Comparison of ENCODE assay signal across 1 cellular context in the genomic region with DNA sequence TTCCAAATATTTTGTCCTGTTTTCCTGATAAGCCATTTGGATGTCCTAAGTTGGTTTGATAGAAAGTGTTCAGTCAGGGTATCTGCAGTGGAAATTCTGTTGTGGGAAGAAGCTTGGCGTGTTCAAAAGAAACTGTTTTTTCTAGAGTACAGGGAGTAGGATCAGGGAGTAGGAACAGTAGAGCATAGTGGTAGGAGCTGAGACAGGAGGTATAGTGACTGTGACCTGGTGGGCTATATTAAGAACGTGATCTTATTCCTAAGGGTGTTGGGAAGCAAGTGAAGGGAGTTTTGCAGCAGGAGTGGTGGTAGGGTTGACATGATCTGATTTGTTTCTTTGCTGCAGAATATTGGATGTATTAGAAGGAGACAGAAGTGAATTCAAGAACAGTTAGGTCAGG.
TF ChIP-seq lines count a peak whose summit lies in the region.

No MANE protein-coding gene starts in this region.

TF ChIP-seq in SK-N-SH, 30 proteins besides CTCF, POLR2A, EP300 and RAD21:
- TF ChIP-seq, protein P1, sequence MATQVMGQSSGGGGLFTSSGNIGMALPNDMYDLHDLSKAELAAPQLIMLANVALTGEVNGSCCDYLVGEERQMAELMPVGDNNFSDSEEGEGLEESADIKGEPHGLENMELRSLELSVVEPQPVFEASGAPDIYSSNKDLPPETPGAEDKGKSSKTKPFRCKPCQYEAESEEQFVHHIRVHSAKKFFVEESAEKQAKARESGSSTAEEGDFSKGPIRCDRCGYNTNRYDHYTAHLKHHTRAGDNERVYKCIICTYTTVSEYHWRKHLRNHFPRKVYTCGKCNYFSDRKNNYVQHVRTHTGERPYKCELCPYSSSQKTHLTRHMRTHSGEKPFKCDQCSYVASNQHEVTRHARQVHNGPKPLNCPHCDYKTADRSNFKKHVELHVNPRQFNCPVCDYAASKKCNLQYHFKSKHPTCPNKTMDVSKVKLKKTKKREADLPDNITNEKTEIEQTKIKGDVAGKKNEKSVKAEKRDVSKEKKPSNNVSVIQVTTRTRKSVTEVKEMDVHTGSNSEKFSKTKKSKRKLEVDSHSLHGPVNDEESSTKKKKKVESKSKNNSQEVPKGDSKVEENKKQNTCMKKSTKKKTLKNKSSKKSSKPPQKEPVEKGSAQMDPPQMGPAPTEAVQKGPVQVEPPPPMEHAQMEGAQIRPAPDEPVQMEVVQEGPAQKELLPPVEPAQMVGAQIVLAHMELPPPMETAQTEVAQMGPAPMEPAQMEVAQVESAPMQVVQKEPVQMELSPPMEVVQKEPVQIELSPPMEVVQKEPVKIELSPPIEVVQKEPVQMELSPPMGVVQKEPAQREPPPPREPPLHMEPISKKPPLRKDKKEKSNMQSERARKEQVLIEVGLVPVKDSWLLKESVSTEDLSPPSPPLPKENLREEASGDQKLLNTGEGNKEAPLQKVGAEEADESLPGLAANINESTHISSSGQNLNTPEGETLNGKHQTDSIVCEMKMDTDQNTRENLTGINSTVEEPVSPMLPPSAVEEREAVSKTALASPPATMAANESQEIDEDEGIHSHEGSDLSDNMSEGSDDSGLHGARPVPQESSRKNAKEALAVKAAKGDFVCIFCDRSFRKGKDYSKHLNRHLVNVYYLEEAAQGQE (IDR thresholded peaks at IDR 0.05; ENCODE audit: low read depth, low read length), result no peak
- TF ChIP-seq MEF2A (IDR thresholded peaks at IDR 0.05; ENCODE audit: borderline replicate concordance, low read depth) (no peak), EZH2phosphoT487 (IDR thresholded peaks at IDR 0.05; ENCODE audit: borderline replicate concordance, low read depth) (no peak), ELF1 (IDR thresholded peaks at IDR 0.05) (no peak), SMC3 (IDR thresholded peaks at IDR 0.05; ENCODE audit: low read depth, low read length) (no peak), TEAD4 (IDR thresholded peaks at IDR 0.05; ENCODE audit: borderline replicate concordance, insufficient read depth) (no peak), FOSL2 (IDR thresholded peaks at IDR 0.05; ENCODE audit: borderline replicate concordance, low read depth) (no peak), FOXJ3 (CRISPR knock-in tag; IDR thresholded peaks at IDR 0.05) (no peak), RFX5 (IDR thresholded peaks at IDR 0.05; ENCODE audit: low read length) (no peak), NFIC (IDR thresholded peaks at IDR 0.05; ENCODE audit: borderline replicate concordance) (no peak), RXRA (IDR thresholded peaks at IDR 0.05; ENCODE audit: borderline replicate concordance, low read depth) (no peak), SIN3A (IDR thresholded peaks at IDR 0.05; ENCODE audit: borderline replicate concordance, low read depth, low read length) (no peak), TAF1 (IDR thresholded peaks at IDR 0.05; ENCODE audit: borderline replicate concordance, low read depth, low read length) (no peak), GABPA (IDR thresholded peaks at IDR 0.05; ENCODE audit: low read depth) (no peak), TCF12 (IDR thresholded peaks at IDR 0.05) (no peak)
- TF ChIP-seq, protein P2, sequence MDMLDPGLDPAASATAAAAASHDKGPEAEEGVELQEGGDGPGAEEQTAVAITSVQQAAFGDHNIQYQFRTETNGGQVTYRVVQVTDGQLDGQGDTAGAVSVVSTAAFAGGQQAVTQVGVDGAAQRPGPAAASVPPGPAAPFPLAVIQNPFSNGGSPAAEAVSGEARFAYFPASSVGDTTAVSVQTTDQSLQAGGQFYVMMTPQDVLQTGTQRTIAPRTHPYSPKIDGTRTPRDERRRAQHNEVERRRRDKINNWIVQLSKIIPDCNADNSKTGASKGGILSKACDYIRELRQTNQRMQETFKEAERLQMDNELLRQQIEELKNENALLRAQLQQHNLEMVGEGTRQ (IDR thresholded peaks at IDR 0.05; ENCODE audit: borderline replicate concordance, low read depth, low read length), result no peak
- TF ChIP-seq, protein P3, sequence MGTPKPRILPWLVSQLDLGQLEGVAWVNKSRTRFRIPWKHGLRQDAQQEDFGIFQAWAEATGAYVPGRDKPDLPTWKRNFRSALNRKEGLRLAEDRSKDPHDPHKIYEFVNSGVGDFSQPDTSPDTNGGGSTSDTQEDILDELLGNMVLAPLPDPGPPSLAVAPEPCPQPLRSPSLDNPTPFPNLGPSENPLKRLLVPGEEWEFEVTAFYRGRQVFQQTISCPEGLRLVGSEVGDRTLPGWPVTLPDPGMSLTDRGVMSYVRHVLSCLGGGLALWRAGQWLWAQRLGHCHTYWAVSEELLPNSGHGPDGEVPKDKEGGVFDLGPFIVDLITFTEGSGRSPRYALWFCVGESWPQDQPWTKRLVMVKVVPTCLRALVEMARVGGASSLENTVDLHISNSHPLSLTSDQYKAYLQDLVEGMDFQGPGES (IDR thresholded peaks at IDR 0.05; ENCODE audit: low read depth, low read length), result no peak
